ENCODE assay signal across 19 cellular contexts in the genomic region with DNA sequence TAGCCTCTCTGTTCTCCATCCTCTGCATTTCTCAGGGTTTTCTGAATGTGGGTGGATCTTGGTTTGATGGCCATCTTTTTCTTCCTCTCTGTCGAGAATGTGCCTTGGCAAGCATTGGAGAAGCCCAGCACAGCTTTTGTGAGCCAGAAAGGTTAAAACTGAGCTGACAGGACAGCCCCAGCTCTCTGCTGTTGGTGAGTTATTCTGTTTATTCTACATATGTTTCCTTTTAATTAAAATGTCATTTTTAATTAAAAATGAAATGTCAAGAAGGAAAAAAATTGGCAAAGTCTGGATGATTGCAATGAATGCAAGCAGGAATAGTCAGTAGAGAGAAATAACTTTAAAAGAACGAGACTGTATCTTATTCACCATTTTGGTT.
DNase-seq lines count a peak whose midpoint lies in the region; TF ChIP-seq lines count a peak whose summit lies in the region.
"Had no signal": no experiment of that assay in that cellular context is flagged by ENCODE, and none has a peak within 500 bp of the region (broad histone marks: within the 10 kb centered on the region; RNA-seq: fewer than 3 reads in every experiment).

No MANE protein-coding gene starts in this region.

- H3K9me2 ChIP-seq in SK-N-SH = no peaks in the 10 kb centered on the region
- no peaks in the 10 kb centered on the region for H3K9me2 ChIP-seq in hepatocyte (replicated peaks; ENCODE audit: insufficient read depth)

- TF ChIP-seq CTCF in AG09319 (IDR thresholded peaks at IDR 0.05; ENCODE audit: low read depth, low read length) (no peak), SK-N-SH (IDR thresholded peaks at IDR 0.05) (no peak), nephron (IDR thresholded peaks at IDR 0.05; ENCODE audit: unreplicated experiment in 3 of 3) (no peak), hepatocyte (IDR thresholded peaks at IDR 0.05; ENCODE audit: poor library complexity) (no peak), ovary (IDR thresholded peaks at IDR 0.05) (no peak)

- intact Hi-C loops in ovary (cut with DNase I) = no loop called here

- H3K36me3 ChIP-seq in SK-N-SH (replicated peaks in 1 of 2; ENCODE audit: control insufficient read depth in 1 of 2, insufficient read depth in 2 of 2, low read length in 1 of 2) (no peaks in the 10 kb centered on the region), hepatocyte (replicated peaks; ENCODE audit: insufficient read depth, low read depth) (no peaks in the 10 kb centered on the region), ovary (no peaks in the 10 kb centered on the region)
- H3K36me3 ChIP-seq: BLaER1 treated with 17β-estradiol and CSF1 and Interleukin-3, amounts not matched to agents 10 nM and 100 nM; SJCRH30 had no signal

- POLR2A ChIA-PET in SK-N-SH (lab: Yijun Ruan, JAX) = no interaction called here

- H3K79me2 ChIP-seq in SK-N-SH (ENCODE audit: insufficient read depth) = no peaks in the 10 kb centered on the region
- H3K79me2 ChIP-seq in hepatocyte = no peaks in the 10 kb centered on the region

- H2AFZ ChIP-seq in SK-N-SH (ENCODE audit: low read depth) (no peak overlapping the region), hepatocyte (no peak overlapping the region)

- H3K9me3 Mint-ChIP-seq in nephron = peaks cover 7% of the 10 kb centered on the region

- no peak overlapping the region for H3K9ac ChIP-seq in SK-N-SH
- H3K9ac ChIP-seq: BLaER1 treated with 17β-estradiol and CSF1 and Interleukin-3, amounts not matched to agents 10 nM and 100 nM had no signal

- H3K27me3 Mint-ChIP-seq in nephron (ENCODE audit: low read depth) = no peaks in the 10 kb centered on the region

- H3K36me3 Mint-ChIP-seq in nephron (ENCODE audit: low read depth) = no peaks in the 10 kb centered on the region

- CTCF ChIA-PET in SK-N-SH (lab: Yijun Ruan, JAX) = interaction anchor here (0.9 to 1.2 kb wide), 5 partner anchors 10 to 193 kb away, joined by 3 to 5 read pairs (median 4); no protein-coding TSS in a partner anchor

- no peak for TF ChIP-seq POLR2A in ovary (IDR thresholded peaks at IDR 0.05)

- peak overlapping the region; percentile 50 to 65 (median 51) for H3K27ac Mint-ChIP-seq in nephron
- H3K27ac Mint-ChIP-seq: CD4-positive, alpha-beta T cell had no signal

- peaks cover 0 to 4% of the 10 kb centered on the region in 2 experiments; a peak in 3 of 4 replicates for H3K4me1 ChIP-seq in SK-N-SH (ENCODE audit: control insufficient read depth in 1 of 2, insufficient read depth in 2 of 2, low read depth in 1 of 2, low read length in 1 of 2)
- H3K4me1 ChIP-seq in hepatocyte (ENCODE audit: insufficient read depth) = no peaks in the 10 kb centered on the region
- H3K4me1 ChIP-seq in ovary (ENCODE audit: insufficient read depth) = no peaks in the 10 kb centered on the region
- H3K4me1 ChIP-seq: BLaER1 treated with 17β-estradiol and CSF1 and Interleukin-3, amounts not matched to agents 10 nM and 100 nM; SJCRH30 had no signal

- no peaks in the 10 kb centered on the region for H4K20me1 ChIP-seq in SK-N-SH (ENCODE audit: insufficient read depth)
- no peaks in the 10 kb centered on the region for H4K20me1 ChIP-seq in hepatocyte (ENCODE audit: insufficient read depth, poor library complexity, severe bottlenecking)
- H4K20me1 ChIP-seq: BLaER1 treated with 17β-estradiol and CSF1 and Interleukin-3, amounts not matched to agents 10 nM and 100 nM had no signal

- no peaks in the 10 kb centered on the region for H3K27me3 ChIP-seq in SK-N-SH (ENCODE audit: insufficient read depth)
- no peaks in the 10 kb centered on the region for H3K27me3 ChIP-seq in hepatocyte
- H3K27me3 ChIP-seq in ovary = no peaks in the 10 kb centered on the region
- H3K27me3 ChIP-seq: BLaER1 treated with 17β-estradiol and CSF1 and Interleukin-3, amounts not matched to agents 10 nM and 100 nM; SJCRH30 had no signal

- DNase-seq in AG09319 (ENCODE audit: extremely low read depth, low read depth) (peak; percentile 67), SK-N-SH (no peak), fibroblast of gingiva (ENCODE audit: low read depth) (peak; percentile 84), EL (no peak), hepatocyte (ENCODE audit: low spot score) (no peak), ovary (no peak), NCI-H1048 (lab: John Stamatoyannopoulos, UW) (no peak)
- DNase-seq: AML-193; CD4-positive, alpha-beta T cell; GDM1; NCI-H1092 treated with DMSO at 0.1 percent for 48 hours; NCI-H1436; NCI-H187; NCI-H2171 treated with DMSO at 0.1 percent for 48 hours; NCI-H345; NCI-H748 treated with DMSO at 0.1 percent for 48 hours; SJCRH30 had no signal

- H3K27ac ChIP-seq in SK-N-SH (ENCODE audit: low read depth in 2 of 2, low read length in 1 of 2) (peak overlapping the region in 1 of 2 experiments; percentile 53; a peak in 2 of 4 replicates), hepatocyte (no peak overlapping the region), ovary (no peak overlapping the region)
- H3K27ac ChIP-seq: BLaER1 treated with 17β-estradiol and CSF1 and Interleukin-3, amounts not matched to agents 10 nM and 100 nM; SJCRH30 had no signal

- H3K4me3 Mint-ChIP-seq in nephron = no peak overlapping the region
- H3K4me3 Mint-ChIP-seq: CD4-positive, alpha-beta T cell had no signal

- no peak overlapping the region for H3K4me3 ChIP-seq in SK-N-SH (ENCODE audit: low read depth in 2 of 2, low read length in 1 of 2)
- H3K4me3 ChIP-seq in hepatocyte = no peak overlapping the region
- H3K4me3 ChIP-seq in ovary = no peak overlapping the region
- H3K4me3 ChIP-seq: BLaER1 treated with 17β-estradiol and CSF1 and Interleukin-3, amounts not matched to agents 10 nM and 100 nM; SJCRH30 had no signal

- H3K4me2 ChIP-seq in SK-N-SH = no peak overlapping the region
- H3K4me2 ChIP-seq in hepatocyte = no peak overlapping the region
- H3K4me2 ChIP-seq: BLaER1 treated with 17β-estradiol and CSF1 and Interleukin-3, amounts not matched to agents 10 nM and 100 nM had no signal

- TF ChIP-seq EP300 in SK-N-SH (IDR thresholded peaks at IDR 0.05; ENCODE audit: borderline replicate concordance in 1 of 2, low read depth in 1 of 2, low read length in 1 of 2) (no peak), ovary (IDR thresholded peaks at IDR 0.05) (no peak)

- 61% methylated on average over 2 of the region's 2 CpGs for WGBS in SK-N-SH (ENCODE audit: low lambda C conversion rate)
- WGBS in hepatocyte (ENCODE audit: low lambda C conversion rate, missing lambda C conversion rate) = 78% methylated on average over 2 of the region's 2 CpGs
- WGBS in ovary, 3 donors = 34 to 44% (median 35%) methylated on average over 2 of the region's 2 CpGs

- H3K9me3 ChIP-seq in SK-N-SH = peaks cover 3% of the 10 kb centered on the region; the same call in 1 of the 2 replicates
- no peaks in the 10 kb centered on the region for H3K9me3 ChIP-seq in hepatocyte (ENCODE audit: low read depth)
- no peaks in the 10 kb centered on the region for H3K9me3 ChIP-seq in ovary
- H3K9me3 ChIP-seq: SJCRH30 had no signal

- H3F3A ChIP-seq in SK-N-SH (replicated peaks; ENCODE audit: insufficient read depth) = peaks cover 7% of the 10 kb centered on the region

- peaks cover 4% of the 10 kb centered on the region for H3K4me1 Mint-ChIP-seq in nephron

- TF ChIP-seq RAD21 in SK-N-SH (IDR thresholded peaks at IDR 0.05; ENCODE audit: low read length) = no peak

TF ChIP-seq in SK-N-SH, 30 proteins besides CTCF, POLR2A, EP300 and RAD21:
- TF ChIP-seq RXRA (IDR thresholded peaks at IDR 0.05; ENCODE audit: borderline replicate concordance, low read depth) = no peak
- TF ChIP-seq, protein P1, sequence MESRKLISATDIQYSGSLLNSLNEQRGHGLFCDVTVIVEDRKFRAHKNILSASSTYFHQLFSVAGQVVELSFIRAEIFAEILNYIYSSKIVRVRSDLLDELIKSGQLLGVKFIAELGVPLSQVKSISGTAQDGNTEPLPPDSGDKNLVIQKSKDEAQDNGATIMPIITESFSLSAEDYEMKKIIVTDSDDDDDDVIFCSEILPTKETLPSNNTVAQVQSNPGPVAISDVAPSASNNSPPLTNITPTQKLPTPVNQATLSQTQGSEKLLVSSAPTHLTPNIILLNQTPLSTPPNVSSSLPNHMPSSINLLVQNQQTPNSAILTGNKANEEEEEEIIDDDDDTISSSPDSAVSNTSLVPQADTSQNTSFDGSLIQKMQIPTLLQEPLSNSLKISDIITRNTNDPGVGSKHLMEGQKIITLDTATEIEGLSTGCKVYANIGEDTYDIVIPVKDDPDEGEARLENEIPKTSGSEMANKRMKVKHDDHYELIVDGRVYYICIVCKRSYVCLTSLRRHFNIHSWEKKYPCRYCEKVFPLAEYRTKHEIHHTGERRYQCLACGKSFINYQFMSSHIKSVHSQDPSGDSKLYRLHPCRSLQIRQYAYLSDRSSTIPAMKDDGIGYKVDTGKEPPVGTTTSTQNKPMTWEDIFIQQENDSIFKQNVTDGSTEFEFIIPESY (IDR thresholded peaks at IDR 0.05; ENCODE audit: borderline replicate concordance, low read depth) = no peak
- TF ChIP-seq TCF12 (IDR thresholded peaks at IDR 0.05) = 0 out of 2 replicates have a peak, but pooled peaks have one; percentile 10
TF ChIP-seq in SK-N-SH: peak in this region for 1.

Comparison
In these comparisons a context has a peak if more than half of its experiments do, and no peak if none do; other contexts are left out.
1. DNase-seq: peak in AG09319 (single experiment) and fibroblast of gingiva (single experiment); none in SK-N-SH (single experiment), EL (single experiment), hepatocyte (single experiment), ovary (0 of 5) and NCI-H1048 (single experiment).